27 cellular contexts compared by ENCODE assay signal in the genomic region with DNA sequence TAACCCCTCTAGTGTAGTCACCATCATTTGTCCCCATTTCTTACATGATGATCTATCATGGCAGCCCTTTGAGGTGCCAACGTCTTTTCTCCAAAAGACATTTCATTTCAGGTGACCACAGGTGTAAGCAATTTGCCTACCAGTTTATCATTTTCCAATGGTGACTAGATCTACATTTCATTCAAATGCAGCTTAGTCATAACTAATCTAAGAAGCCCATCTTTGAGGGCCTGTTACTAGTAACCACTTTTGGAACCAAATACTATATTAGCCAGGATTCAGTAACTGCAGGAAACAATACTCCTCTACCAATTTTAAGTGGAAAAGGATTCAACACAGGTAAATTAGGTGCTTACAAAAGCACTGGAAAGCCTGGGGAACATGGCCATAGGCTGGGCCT. TPM values are rescaled to one million over a fixed set of nuclear protein-coding genes. Genes with fewer than 3 reads are reported as not detected.
"Had no signal": no experiment of that assay in that cellular context is flagged by ENCODE, and none has a peak within 500 bp of the region (broad histone marks: within the 10 kb centered on the region; RNA-seq: fewer than 3 reads in every experiment).

No MANE protein-coding gene starts in this region.

- ATAC-seq: stimulated activated effector memory CD8-positive, alpha-beta T cell treated with anti-CD3 and anti-CD28 coated beads, Interleukin-12 subunit alpha, Interleukin-12 subunit beta, amount 100 ng/mL, for 72 hours; stimulated activated memory B cell treated with anti-CD40 and anti-IgM and Interleukin-4, amounts not matched to agents 10 μg/mL and 1 μg/mL and 100 μg/mL, for 72 hours; stimulated activated naive B cell treated with anti-CD40 and anti-IgM and Interleukin-4, amounts not matched to agents 10 μg/mL and 1 μg/mL and 100 μg/mL, for 72 hours; stimulated activated naive CD8-positive, alpha-beta T cell treated with anti-CD3 and anti-CD28 coated beads, Interleukin-15, amount 100 ng/mL, for 72 hours; stimulated activated naive CD8-positive, alpha-beta T cell treated with anti-CD3 and anti-CD28 coated beads, Interleukin-15, Interleukin-2, amounts not matched to agents 100 U/mL and 50 U/mL, for 24 hours; upper lobe of right lung had no signal

- H3K36me3 ChIP-seq: uterus had no signal

- DNase-seq: stimulated activated CD4-positive, alpha-beta T cell treated with anti-CD3 and anti-CD28 coated beads, Interleukin-2, amount 100 ng/mL, for 48 hours; stimulated activated CD4-positive, alpha-beta T cell treated with anti-CD3 and anti-CD28 coated beads, Interleukin-4, amount 100 ng/mL, for 1 hour; stimulated activated CD4-positive, alpha-beta T cell treated with anti-CD3 and anti-CD28 coated beads, Interleukin-4, amount 100 ng/mL, for 24 hours; stimulated activated CD4-positive, alpha-beta T cell treated with anti-CD3 and anti-CD28 coated beads, Interleukin-4, amount 100 ng/mL, for 4 hours; stimulated activated CD8-positive, alpha-beta memory T cell treated with anti-CD3 and anti-CD28 coated beads, Interleukin-4, amount 100 ng/mL, for 48 hours; stimulated activated naive B cell treated with anti-CD40 and anti-IgM and Interleukin-4, amounts not matched to agents 10 μg/mL and 1 μg/mL and 100 μg/mL, for 72 hours; stimulated activated naive CD4-positive, alpha-beta T cell; stimulated activated naive CD4-positive, alpha-beta T cell treated with Interleukin-2 at 50 U/mL for 16 hours; stimulated activated naive CD8-positive, alpha-beta T cell treated with anti-CD3 and anti-CD28 coated beads, Interleukin-15, amount 100 ng/mL, for 72 hours; stimulated activated naive CD8-positive, alpha-beta T cell treated with anti-CD3 and anti-CD28 coated beads, Interleukin-15, Interleukin-2, amounts not matched to agents 100 U/mL and 50 U/mL, for 24 hours; stomach; substantia nigra; testis; thyroid gland; tibial artery; transverse colon; upper lobe of left lung; upper lobe of right lung; uterus had no signal

- H3K9me3 ChIP-seq: stomach, suprapubic skin, testis, thoracic aorta, thyroid gland, tibial artery, tibial nerve, transverse colon, upper lobe of left lung, upper lobe of right lung, uterus, vagina had no signal

- H3K4me1 ChIP-seq: testis had no signal

- H3K4me3 ChIP-seq: stomach, suprapubic skin, testis, thoracic aorta, thyroid gland, tibial artery, tibial nerve, transverse colon, upper lobe of left lung, upper lobe of right lung, uterus, vagina had no signal

- FAIRE-seq: urothelium cell line had no signal

- H3K27ac ChIP-seq: stomach, suprapubic skin, testis, thoracic aorta, thyroid gland, tibial artery, tibial nerve, transverse colon, upper lobe of left lung, upper lobe of right lung, uterus, vagina had no signal

- H3K27me3 ChIP-seq: stomach, suprapubic skin, testis, thyroid gland, tibial artery, tibial nerve, transverse colon, upper lobe of left lung, upper lobe of right lung, uterus, vagina had no signal

RNA-seq across cellular contexts. Expression of gene HPCA, which starts 45.5 kb away (rescaled TPM):
- total RNA-seq: suprapubic skin, thoracic aorta, thyroid gland, tibial nerve, upper lobe of left lung, upper lobe of right lung, urinary bladder, vagina had no signal
